Comparison of ENCODE assay signal across 2 cellular contexts in the genomic region with DNA sequence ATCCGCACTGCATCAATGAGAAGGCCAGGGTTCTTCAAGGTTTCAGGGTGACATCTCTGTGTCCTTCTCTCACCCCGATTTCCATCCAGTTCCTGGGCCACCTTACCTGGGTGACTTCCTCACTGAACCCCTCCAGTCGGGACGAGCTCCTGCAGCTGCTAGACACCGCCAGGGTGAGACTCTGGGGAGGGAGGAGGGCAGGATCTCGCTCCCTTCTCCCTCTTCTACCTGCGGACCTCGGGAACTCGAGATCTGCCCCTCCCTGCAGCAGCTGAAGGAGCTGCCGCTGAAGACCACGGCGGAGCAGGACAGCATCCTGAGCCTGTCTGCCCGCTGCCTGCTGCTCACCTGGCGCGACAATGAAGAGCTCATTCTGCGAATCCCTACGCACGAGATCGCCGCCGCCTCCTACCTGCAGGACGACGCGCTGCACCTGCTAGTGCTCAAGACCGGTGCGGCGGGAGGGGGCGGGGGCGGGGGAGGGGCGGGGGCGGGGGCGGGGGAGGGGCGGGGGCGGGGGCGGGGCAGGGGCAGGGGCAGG.
TF ChIP-seq lines count a peak whose summit lies in the region.

No MANE protein-coding gene starts in this region.

TF ChIP-seq in A549, 52 proteins besides CTCF, POLR2A, EP300 and RAD21:
- TF ChIP-seq EHMT2 (IDR thresholded peaks at IDR 0.05; ENCODE audit: low read depth) (no peak), FOXS1 (CRISPR knock-in tag; IDR thresholded peaks at IDR 0.05) (no peak), ESRRA (IDR thresholded peaks at IDR 0.05; ENCODE audit: borderline replicate concordance, low read length) (no peak), TP53 (CRISPR knock-in tag; IDR thresholded peaks at IDR 0.05) (no peak), HES2 (IDR thresholded peaks at IDR 0.05) (no peak), ZFP36 (IDR thresholded peaks at IDR 0.05; ENCODE audit: borderline replicate concordance, partially characterized antibody) (no peak), FOSB (CRISPR knock-in tag; IDR thresholded peaks at IDR 0.05) (no peak), SREBF2 (IDR thresholded peaks at IDR 0.05) (no peak), CBX8 (IDR thresholded peaks at IDR 0.05) (no peak), MAFK (IDR thresholded peaks at IDR 0.05; ENCODE audit: partially characterized antibody) (no peak), HMGXB4 (CRISPR knock-in tag; IDR thresholded peaks at IDR 0.05; ENCODE audit: borderline replicate concordance) (no peak), CBX2 (IDR thresholded peaks at IDR 0.05; ENCODE audit: borderline replicate concordance, low read depth) (no peak), ZC3H11A (IDR thresholded peaks at IDR 0.05) (no peak), NFE2L2 (conservative IDR thresholded peaks at IDR 0.05; ENCODE audit: low read length) (no peak), PBX3 (IDR thresholded peaks at IDR 0.05) (no peak), GATA3 (IDR thresholded peaks at IDR 0.05; ENCODE audit: borderline replicate concordance) (no peak)

TF ChIP-seq in GM12878, 131 proteins besides CTCF, POLR2A, EP300 and RAD21:
- no peak for TF ChIP-seq MXI1 (IDR thresholded peaks at IDR 0.05; ENCODE audit: low read depth, low read length)
- TF ChIP-seq TARDBP (IDR thresholded peaks at IDR 0.05; ENCODE audit: borderline replicate concordance): no peak
- TF ChIP-seq, protein P1, sequence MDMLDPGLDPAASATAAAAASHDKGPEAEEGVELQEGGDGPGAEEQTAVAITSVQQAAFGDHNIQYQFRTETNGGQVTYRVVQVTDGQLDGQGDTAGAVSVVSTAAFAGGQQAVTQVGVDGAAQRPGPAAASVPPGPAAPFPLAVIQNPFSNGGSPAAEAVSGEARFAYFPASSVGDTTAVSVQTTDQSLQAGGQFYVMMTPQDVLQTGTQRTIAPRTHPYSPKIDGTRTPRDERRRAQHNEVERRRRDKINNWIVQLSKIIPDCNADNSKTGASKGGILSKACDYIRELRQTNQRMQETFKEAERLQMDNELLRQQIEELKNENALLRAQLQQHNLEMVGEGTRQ (IDR thresholded peaks at IDR 0.05; ENCODE audit: borderline replicate concordance, low read depth, low read length): no peak
- no peak for TF ChIP-seq ZNF622 (IDR thresholded peaks at IDR 0.05)
- no peak for TF ChIP-seq IRF4 (IDR thresholded peaks at IDR 0.05; ENCODE audit: low read depth, low read length)
- no peak for TF ChIP-seq MEF2A (IDR thresholded peaks at IDR 0.05; ENCODE audit: insufficient read depth, low read depth, low read length)
- TF ChIP-seq, protein P2, sequence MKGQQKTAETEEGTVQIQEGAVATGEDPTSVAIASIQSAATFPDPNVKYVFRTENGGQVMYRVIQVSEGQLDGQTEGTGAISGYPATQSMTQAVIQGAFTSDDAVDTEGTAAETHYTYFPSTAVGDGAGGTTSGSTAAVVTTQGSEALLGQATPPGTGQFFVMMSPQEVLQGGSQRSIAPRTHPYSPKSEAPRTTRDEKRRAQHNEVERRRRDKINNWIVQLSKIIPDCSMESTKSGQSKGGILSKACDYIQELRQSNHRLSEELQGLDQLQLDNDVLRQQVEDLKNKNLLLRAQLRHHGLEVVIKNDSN (IDR thresholded peaks at IDR 0.05; ENCODE audit: borderline replicate concordance, extremely low read length, insufficient read depth, low read depth, low read length): no peak
- no peak for TF ChIP-seq CHD4 (IDR thresholded peaks at IDR 0.05)
- no peak for TF ChIP-seq RB1 (IDR thresholded peaks at IDR 0.05; ENCODE audit: borderline replicate concordance)
- TF ChIP-seq NFXL1 (IDR thresholded peaks at IDR 0.05; ENCODE audit: borderline replicate concordance): no peak
- no peak for TF ChIP-seq SMC3 (IDR thresholded peaks at IDR 0.05; ENCODE audit: borderline replicate concordance, low read length)
- TF ChIP-seq BHLHE40 (IDR thresholded peaks at IDR 0.05; ENCODE audit: borderline replicate concordance in 1 of 2, low read depth in 2 of 2, low read length in 1 of 2): no peak
- TF ChIP-seq, protein P3, sequence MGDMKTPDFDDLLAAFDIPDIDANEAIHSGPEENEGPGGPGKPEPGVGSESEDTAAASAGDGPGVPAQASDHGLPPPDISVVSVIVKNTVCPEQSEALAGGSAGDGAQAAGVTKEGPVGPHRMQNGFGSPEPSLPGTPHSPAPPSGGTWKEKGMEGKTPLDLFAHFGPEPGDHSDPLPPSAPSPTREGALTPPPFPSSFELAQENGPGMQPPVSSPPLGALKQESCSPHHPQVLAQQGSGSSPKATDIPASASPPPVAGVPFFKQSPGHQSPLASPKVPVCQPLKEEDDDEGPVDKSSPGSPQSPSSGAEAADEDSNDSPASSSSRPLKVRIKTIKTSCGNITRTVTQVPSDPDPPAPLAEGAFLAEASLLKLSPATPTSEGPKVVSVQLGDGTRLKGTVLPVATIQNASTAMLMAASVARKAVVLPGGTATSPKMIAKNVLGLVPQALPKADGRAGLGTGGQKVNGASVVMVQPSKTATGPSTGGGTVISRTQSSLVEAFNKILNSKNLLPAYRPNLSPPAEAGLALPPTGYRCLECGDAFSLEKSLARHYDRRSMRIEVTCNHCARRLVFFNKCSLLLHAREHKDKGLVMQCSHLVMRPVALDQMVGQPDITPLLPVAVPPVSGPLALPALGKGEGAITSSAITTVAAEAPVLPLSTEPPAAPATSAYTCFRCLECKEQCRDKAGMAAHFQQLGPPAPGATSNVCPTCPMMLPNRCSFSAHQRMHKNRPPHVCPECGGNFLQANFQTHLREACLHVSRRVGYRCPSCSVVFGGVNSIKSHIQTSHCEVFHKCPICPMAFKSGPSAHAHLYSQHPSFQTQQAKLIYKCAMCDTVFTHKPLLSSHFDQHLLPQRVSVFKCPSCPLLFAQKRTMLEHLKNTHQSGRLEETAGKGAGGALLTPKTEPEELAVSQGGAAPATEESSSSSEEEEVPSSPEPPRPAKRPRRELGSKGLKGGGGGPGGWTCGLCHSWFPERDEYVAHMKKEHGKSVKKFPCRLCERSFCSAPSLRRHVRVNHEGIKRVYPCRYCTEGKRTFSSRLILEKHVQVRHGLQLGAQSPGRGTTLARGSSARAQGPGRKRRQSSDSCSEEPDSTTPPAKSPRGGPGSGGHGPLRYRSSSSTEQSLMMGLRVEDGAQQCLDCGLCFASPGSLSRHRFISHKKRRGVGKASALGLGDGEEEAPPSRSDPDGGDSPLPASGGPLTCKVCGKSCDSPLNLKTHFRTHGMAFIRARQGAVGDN (IDR thresholded peaks at IDR 0.05): no peak
- no peak for TF ChIP-seq IKZF1 (conservative IDR thresholded peaks at IDR 0.05)
- no peak for TF ChIP-seq NR2F1 (conservative IDR thresholded peaks at IDR 0.05)
- TF ChIP-seq, protein P4, sequence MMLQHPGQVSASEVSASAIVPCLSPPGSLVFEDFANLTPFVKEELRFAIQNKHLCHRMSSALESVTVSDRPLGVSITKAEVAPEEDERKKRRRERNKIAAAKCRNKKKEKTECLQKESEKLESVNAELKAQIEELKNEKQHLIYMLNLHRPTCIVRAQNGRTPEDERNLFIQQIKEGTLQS (IDR thresholded peaks at IDR 0.05; ENCODE audit: borderline replicate concordance, extremely low read depth, low read depth, low read length): no peak
- no peak for TF ChIP-seq BRCA1 (IDR thresholded peaks at IDR 0.05; ENCODE audit: low read depth, low read length)
- TF ChIP-seq, protein P5, sequence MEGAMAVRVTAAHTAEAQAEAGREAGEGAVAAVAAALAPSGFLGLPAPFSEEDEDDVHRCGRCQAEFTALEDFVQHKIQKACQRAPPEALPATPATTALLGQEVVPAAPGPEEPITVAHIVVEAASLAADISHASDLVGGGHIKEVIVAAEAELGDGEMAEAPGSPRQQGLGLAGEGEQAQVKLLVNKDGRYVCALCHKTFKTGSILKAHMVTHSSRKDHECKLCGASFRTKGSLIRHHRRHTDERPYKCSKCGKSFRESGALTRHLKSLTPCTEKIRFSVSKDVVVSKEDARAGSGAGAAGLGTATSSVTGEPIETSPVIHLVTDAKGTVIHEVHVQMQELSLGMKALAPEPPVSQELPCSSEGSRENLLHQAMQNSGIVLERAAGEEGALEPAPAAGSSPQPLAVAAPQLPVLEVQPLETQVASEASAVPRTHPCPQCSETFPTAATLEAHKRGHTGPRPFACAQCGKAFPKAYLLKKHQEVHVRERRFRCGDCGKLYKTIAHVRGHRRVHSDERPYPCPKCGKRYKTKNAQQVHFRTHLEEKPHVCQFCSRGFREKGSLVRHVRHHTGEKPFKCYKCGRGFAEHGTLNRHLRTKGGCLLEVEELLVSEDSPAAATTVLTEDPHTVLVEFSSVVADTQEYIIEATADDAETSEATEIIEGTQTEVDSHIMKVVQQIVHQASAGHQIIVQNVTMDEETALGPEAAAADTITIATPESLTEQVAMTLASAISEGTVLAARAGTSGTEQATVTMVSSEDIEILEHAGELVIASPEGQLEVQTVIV (IDR thresholded peaks at IDR 0.05; ENCODE audit: borderline replicate concordance, partially characterized antibody): no peak
- no peak for TF ChIP-seq PBX3 (IDR thresholded peaks at IDR 0.05; ENCODE audit: insufficient replicate concordance, low read depth, low read length)
- no peak for TF ChIP-seq SP1 (IDR thresholded peaks at IDR 0.05; ENCODE audit: low read depth, low read length)
